ENCODE assay signal across 20 cellular contexts in genomic region chr1:234265321-234265720, GRCh38.
DNase-seq lines count a peak whose midpoint lies in the region; ATAC-seq and TF ChIP-seq lines count a peak whose summit lies in the region.
"Had no signal": no experiment of that assay in that cellular context is flagged by ENCODE, and none has a peak within 500 bp of the region (broad histone marks: within the 10 kb centered on the region; RNA-seq: fewer than 3 reads in every experiment).

No MANE protein-coding gene starts in this region.

- peaks cover 34% of the 10 kb centered on the region for H3K36me3 Mint-ChIP-seq in activated CD8-positive, alpha-beta T cell treated with anti-CD3 and anti-CD28 coated beads, Interleukin-2, amount 10 ng/mL, durations not matched to agents 7 days and 5 days (ENCODE audit: low read depth)
- H3K36me3 Mint-ChIP-seq in activated CD8-positive, alpha-beta T cell treated with anti-CD3 and anti-CD28 coated beads for 36 hours (ENCODE audit: low read depth): no peaks in the 10 kb centered on the region
- H3K36me3 Mint-ChIP-seq in endodermal cell (ENCODE audit: low read depth) (peaks cover 24% of the 10 kb centered on the region), neural crest cell (ENCODE audit: low read depth) (peaks cover 4% of the 10 kb centered on the region), progenitor cell of endocrine pancreas (ENCODE audit: insufficient read depth) (no peaks in the 10 kb centered on the region)
- H3K36me3 Mint-ChIP-seq: CD8-positive, alpha-beta T cell had no signal

- ATAC-seq in activated CD8-positive, alpha-beta T cell treated with anti-CD3 and anti-CD28 coated beads, Interleukin-2, amount 10 ng/mL, durations not matched to agents 7 days and 5 days: no peak
- ATAC-seq in activated CD8-positive, alpha-beta T cell treated with anti-CD3 and anti-CD28 coated beads for 36 hours: no peak
- ATAC-seq in GM19452 (IDR thresholded peaks at IDR 0.05; ENCODE audit: unreplicated experiment): no peak
- ATAC-seq: CD8-positive, alpha-beta T cell had no signal

- H3K4me1 Mint-ChIP-seq in activated CD8-positive, alpha-beta T cell treated with anti-CD3 and anti-CD28 coated beads, Interleukin-2, amount 10 ng/mL, durations not matched to agents 7 days and 5 days (ENCODE audit: low read depth): peaks cover 15% of the 10 kb centered on the region
- peaks cover 11% of the 10 kb centered on the region for H3K4me1 Mint-ChIP-seq in activated CD8-positive, alpha-beta T cell treated with anti-CD3 and anti-CD28 coated beads for 36 hours (ENCODE audit: low read depth)
- peaks cover 39% of the 10 kb centered on the region for H3K4me1 Mint-ChIP-seq in endodermal cell
- peaks cover 6% of the 10 kb centered on the region for H3K4me1 Mint-ChIP-seq in neural crest cell
- H3K4me1 Mint-ChIP-seq in progenitor cell of endocrine pancreas (ENCODE audit: low read depth): peaks cover 13% of the 10 kb centered on the region
- H3K4me1 Mint-ChIP-seq: B cell had no signal

- H3K9me3 ChIP-seq in endodermal cell (ENCODE audit: control insufficient read depth, low read length): peaks cover 6% of the 10 kb centered on the region
- H3K9me3 ChIP-seq in Peyer's patch: no peaks in the 10 kb centered on the region
- H3K9me3 ChIP-seq: A549, Caco-2 had no signal

- H3K4me1 ChIP-seq in endodermal cell (ENCODE audit: control insufficient read depth, insufficient read depth, low read length) (peaks cover 12% of the 10 kb centered on the region), Peyer's patch (no peaks in the 10 kb centered on the region)
- H3K4me1 ChIP-seq: Caco-2 had no signal

- CTCF ChIA-PET in activated CD8-positive, alpha-beta T cell treated with anti-CD3 and anti-CD28 coated beads, Interleukin-2, amount 10 ng/mL, durations not matched to agents 7 days and 5 days (lab: Charles Lee): no interaction called here
- CTCF ChIA-PET in activated CD8-positive, alpha-beta T cell treated with anti-CD3 and anti-CD28 coated beads for 36 hours (lab: Charles Lee): interaction anchor here (1.4 to 1.7 kb wide), 2 partner anchors 10 to 53 kb away, joined by 3 to 6 read pairs; no protein-coding TSS in a partner anchor

- WGBS in endodermal cell (ENCODE audit: insufficient coverage in 1 of 2, insufficient read length in 1 of 2), 2 experiments: 80 to 95% methylated on average over 2 to 4 of the region's 4 CpGs

- H3K4me3 ChIP-seq in endodermal cell (ENCODE audit: low read length): no peak overlapping the region
- H3K4me3 ChIP-seq in Peyer's patch: no peak overlapping the region
- H3K4me3 ChIP-seq: A549; BLaER1 treated with 17β-estradiol and CSF1 and Interleukin-3, amounts not matched to agents 10 nM and 100 nM had no signal

- intact Hi-C loops in activated CD8-positive, alpha-beta T cell treated with anti-CD3 and anti-CD28 coated beads for 36 hours (cut with micrococcal nuclease): no loop called here

- H3K36me3 ChIP-seq in endodermal cell (ENCODE audit: control insufficient read depth, insufficient read depth, low read length) (peaks cover 4% of the 10 kb centered on the region), Peyer's patch (no peaks in the 10 kb centered on the region)
- H3K36me3 ChIP-seq: BLaER1 treated with 17β-estradiol and CSF1 and Interleukin-3, amounts not matched to agents 10 nM and 100 nM had no signal

- POLR2A ChIA-PET in activated CD8-positive, alpha-beta T cell treated with anti-CD3 and anti-CD28 coated beads, Interleukin-2, amount 10 ng/mL, durations not matched to agents 7 days and 5 days (lab: Charles Lee): no interaction called here
- POLR2A ChIA-PET in activated CD8-positive, alpha-beta T cell treated with anti-CD3 and anti-CD28 coated beads for 36 hours (lab: Charles Lee): no interaction called here

- peak overlapping the region; percentile 14 for H3K27ac Mint-ChIP-seq in activated CD8-positive, alpha-beta T cell treated with anti-CD3 and anti-CD28 coated beads, Interleukin-2, amount 10 ng/mL, durations not matched to agents 7 days and 5 days
- H3K27ac Mint-ChIP-seq in activated CD8-positive, alpha-beta T cell treated with anti-CD3 and anti-CD28 coated beads for 36 hours: no peak overlapping the region
- H3K27ac Mint-ChIP-seq in endodermal cell (peak overlapping the region; percentile 37), neural crest cell (ENCODE audit: unreplicated experiment) (peak overlapping the region; percentile 57), progenitor cell of endocrine pancreas (peak overlapping the region; percentile 14)
- H3K27ac Mint-ChIP-seq: B cell; CD4-positive, alpha-beta T cell; CD8-positive, alpha-beta T cell had no signal

- H3K27me3 ChIP-seq in endodermal cell (ENCODE audit: control insufficient read depth, insufficient read depth, low read length, poor library complexity, severe bottlenecking): no peaks in the 10 kb centered on the region
- H3K27me3 ChIP-seq in Peyer's patch: no peaks in the 10 kb centered on the region
- H3K27me3 ChIP-seq: BLaER1 treated with 17β-estradiol and CSF1 and Interleukin-3, amounts not matched to agents 10 nM and 100 nM had no signal

- H3K4me3 Mint-ChIP-seq in activated CD8-positive, alpha-beta T cell treated with anti-CD3 and anti-CD28 coated beads, Interleukin-2, amount 10 ng/mL, durations not matched to agents 7 days and 5 days: no peak overlapping the region
- no peak overlapping the region for H3K4me3 Mint-ChIP-seq in activated CD8-positive, alpha-beta T cell treated with anti-CD3 and anti-CD28 coated beads for 36 hours
- H3K4me3 Mint-ChIP-seq in endodermal cell (no peak overlapping the region), neural crest cell (no peak overlapping the region), progenitor cell of endocrine pancreas (ENCODE audit: low read depth) (no peak overlapping the region)
- H3K4me3 Mint-ChIP-seq: B cell; CD4-positive, alpha-beta T cell; CD8-positive, alpha-beta T cell had no signal

- H3K27ac ChIP-seq in endodermal cell (ENCODE audit: low read depth, low read length) (no peak overlapping the region), Peyer's patch (no peak overlapping the region)
- H3K27ac ChIP-seq: 22Rv1; A549; BLaER1 treated with 17β-estradiol and CSF1 and Interleukin-3, amounts not matched to agents 10 nM and 100 nM; C4-2B had no signal

- no peaks in the 10 kb centered on the region for H3K9me3 Mint-ChIP-seq in activated CD8-positive, alpha-beta T cell treated with anti-CD3 and anti-CD28 coated beads, Interleukin-2, amount 10 ng/mL, durations not matched to agents 7 days and 5 days (ENCODE audit: insufficient read depth)
- no peaks in the 10 kb centered on the region for H3K9me3 Mint-ChIP-seq in activated CD8-positive, alpha-beta T cell treated with anti-CD3 and anti-CD28 coated beads for 36 hours
- H3K9me3 Mint-ChIP-seq in endodermal cell: peaks cover 15% of the 10 kb centered on the region
- H3K9me3 Mint-ChIP-seq in neural crest cell: peaks cover 5% of the 10 kb centered on the region
- H3K9me3 Mint-ChIP-seq in progenitor cell of endocrine pancreas (ENCODE audit: low read depth): no peaks in the 10 kb centered on the region
- H3K9me3 Mint-ChIP-seq: CD4-positive, alpha-beta T cell; CD8-positive, alpha-beta T cell had no signal

- no peak for TF ChIP-seq POLR2A in Peyer's patch (IDR thresholded peaks at IDR 0.05)

- no peaks in the 10 kb centered on the region for H3K27me3 Mint-ChIP-seq in activated CD8-positive, alpha-beta T cell treated with anti-CD3 and anti-CD28 coated beads, Interleukin-2, amount 10 ng/mL, durations not matched to agents 7 days and 5 days (ENCODE audit: low read depth)
- peaks cover 15% of the 10 kb centered on the region for H3K27me3 Mint-ChIP-seq in activated CD8-positive, alpha-beta T cell treated with anti-CD3 and anti-CD28 coated beads for 36 hours
- H3K27me3 Mint-ChIP-seq in endodermal cell (ENCODE audit: insufficient read depth) (no peaks in the 10 kb centered on the region), neural crest cell (ENCODE audit: low read depth) (no peaks in the 10 kb centered on the region), progenitor cell of endocrine pancreas (peaks cover 7% of the 10 kb centered on the region)
- H3K27me3 Mint-ChIP-seq: CD4-positive, alpha-beta T cell had no signal

- H3K9ac ChIP-seq in endodermal cell (ENCODE audit: extremely low read depth, low read length, poor library complexity, severe bottlenecking): no peak overlapping the region
- H3K9ac ChIP-seq: BLaER1 treated with 17β-estradiol and CSF1 and Interleukin-3, amounts not matched to agents 10 nM and 100 nM had no signal

- no peak for DNase-seq in activated CD8-positive, alpha-beta T cell treated with anti-CD3 and anti-CD28 coated beads, Interleukin-2, amount 10 ng/mL, durations not matched to agents 7 days and 5 days
- DNase-seq in activated CD8-positive, alpha-beta T cell treated with anti-CD3 and anti-CD28 coated beads for 36 hours: no peak
- DNase-seq in endodermal cell: no peak
- no peak for DNase-seq in neural crest cell (ENCODE audit: low read depth, low spot score)
- no peak for DNase-seq in progenitor cell of endocrine pancreas (ENCODE audit: low spot score, unreplicated experiment)
- DNase-seq in Peyer's patch: no peak
- no peak for DNase-seq in stimulated activated CD4-positive, alpha-beta T cell treated with anti-CD3 and anti-CD28 coated beads, Interleukin-2, amount 100 ng/mL, for 48 hours
- DNase-seq: AML-193; Caco-2; Calu3; CD4-positive, alpha-beta T cell; CD8-positive, alpha-beta T cell; DMS79 treated with DMSO at 0.1 percent for 48 hours; GF-D8 had no signal

- no peak for TF ChIP-seq CTCF in activated CD8-positive, alpha-beta T cell treated with anti-CD3 and anti-CD28 coated beads for 36 hours (IDR thresholded peaks at IDR 0.05)
- TF ChIP-seq CTCF in endodermal cell (conservative IDR thresholded peaks at IDR 0.05) (no peak), neural crest cell (conservative IDR thresholded peaks at IDR 0.05) (no peak), progenitor cell of endocrine pancreas (IDR thresholded peaks at IDR 0.05; ENCODE audit: unreplicated experiment) (no peak), Peyer's patch (IDR thresholded peaks at IDR 0.05) (no peak)
